Comparison of ENCODE assay signal across 13 cellular contexts in genomic region chr3:68057637-68058320, GRCh38.
A peak's percentile ranks its signal among the peaks of the same experiment; 100 is the strongest.
DNase-seq lines count a peak whose midpoint lies in the region; ATAC-seq and TF ChIP-seq lines count a peak whose summit lies in the region.
"Had no signal": no experiment of that assay in that cellular context is flagged by ENCODE, and none has a peak within 500 bp of the region (broad histone marks: within the 10 kb centered on the region; RNA-seq: fewer than 3 reads in every experiment).

No MANE protein-coding gene starts in this region.

- H3K4me3 Mint-ChIP-seq in activated CD4-positive, alpha-beta T cell treated with anti-CD3 and anti-CD28 coated beads, Interleukin-2, amount 10 ng/mL, durations not matched to agents 7 days and 5 days: peak overlapping the region; percentile 71
- peak overlapping the region; percentile 53 for H3K4me3 Mint-ChIP-seq in activated naive CD4-positive, alpha-beta T cell treated with anti-CD3 and anti-CD28 coated beads for 36 hours
- H3K4me3 Mint-ChIP-seq in endodermal cell: no peak overlapping the region

- intact Hi-C loops in activated naive CD4-positive, alpha-beta T cell treated with anti-CD3 and anti-CD28 coated beads for 36 hours (cut with micrococcal nuclease): loop anchor here (1.0 to 10.0 kb wide), 6 partner anchors 31 to 1060 kb away; partner anchors contain the start of genes KBTBD8 and SUCLG2

- H4K20me1 ChIP-seq in BLaER1 treated with 17β-estradiol and CSF1 and Interleukin-3, amounts not matched to agents 10 nM and 100 nM: no peaks in the 10 kb centered on the region

- peaks cover 5% of the 10 kb centered on the region for H3K9me3 Mint-ChIP-seq in activated CD4-positive, alpha-beta T cell treated with anti-CD3 and anti-CD28 coated beads, Interleukin-2, amount 10 ng/mL, durations not matched to agents 7 days and 5 days
- H3K9me3 Mint-ChIP-seq in activated naive CD4-positive, alpha-beta T cell treated with anti-CD3 and anti-CD28 coated beads for 36 hours: no peaks in the 10 kb centered on the region
- H3K9me3 Mint-ChIP-seq in endodermal cell: no peaks in the 10 kb centered on the region

- peaks cover 19% of the 10 kb centered on the region for H3K36me3 Mint-ChIP-seq in activated CD4-positive, alpha-beta T cell treated with anti-CD3 and anti-CD28 coated beads, Interleukin-2, amount 10 ng/mL, durations not matched to agents 7 days and 5 days (ENCODE audit: low read depth)
- H3K36me3 Mint-ChIP-seq in activated naive CD4-positive, alpha-beta T cell treated with anti-CD3 and anti-CD28 coated beads for 36 hours (ENCODE audit: low read depth): no peaks in the 10 kb centered on the region
- no peaks in the 10 kb centered on the region for H3K36me3 Mint-ChIP-seq in endodermal cell (ENCODE audit: low read depth)

- H3K4me1 ChIP-seq in BLaER1 treated with 17β-estradiol and CSF1 and Interleukin-3, amounts not matched to agents 10 nM and 100 nM: peaks cover 0 to 8% (median 5%) of the 10 kb centered on the region in 10 experiments; a peak in 8 of 20 replicates
- H3K4me1 ChIP-seq in endodermal cell (ENCODE audit: control insufficient read depth, insufficient read depth, low read length): no peaks in the 10 kb centered on the region
- H3K4me1 ChIP-seq: breast epithelium had no signal

- no peaks in the 10 kb centered on the region for H3K9me3 ChIP-seq in BLaER1 treated with 17β-estradiol and CSF1 and Interleukin-3, amounts not matched to agents 10 nM and 100 nM (replicated peaks in 1 of 11)
- H3K9me3 ChIP-seq in endodermal cell (ENCODE audit: control insufficient read depth, low read length): no peaks in the 10 kb centered on the region
- H3K9me3 ChIP-seq: breast epithelium, transverse colon had no signal

- H3K27me3 Mint-ChIP-seq in activated CD4-positive, alpha-beta T cell treated with anti-CD3 and anti-CD28 coated beads, Interleukin-2, amount 10 ng/mL, durations not matched to agents 7 days and 5 days: no peaks in the 10 kb centered on the region
- H3K27me3 Mint-ChIP-seq in activated naive CD4-positive, alpha-beta T cell treated with anti-CD3 and anti-CD28 coated beads for 36 hours (ENCODE audit: low read depth): no peaks in the 10 kb centered on the region
- no peaks in the 10 kb centered on the region for H3K27me3 Mint-ChIP-seq in endodermal cell (ENCODE audit: insufficient read depth)

- DNase-seq in activated CD4-positive, alpha-beta T cell treated with anti-CD3 and anti-CD28 coated beads, Interleukin-2, amount 10 ng/mL, durations not matched to agents 7 days and 5 days: peak; percentile 81
- DNase-seq in activated naive CD4-positive, alpha-beta T cell treated with anti-CD3 and anti-CD28 coated beads for 36 hours: peak; percentile 85
- peak; percentile 73 for DNase-seq in stimulated activated CD4-positive, alpha-beta T cell treated with anti-CD3 and anti-CD28 coated beads, Interleukin-2, amount 100 ng/mL, for 4 hours (ENCODE audit: low read depth)
- DNase-seq in NCI-H2171 treated with DMSO at 0.1 percent for 48 hours (lab: John Stamatoyannopoulos, UW) (no peak), endodermal cell (no peak), NCI-H1694 treated with DMSO at 0.1 percent for 48 hours (lab: John Stamatoyannopoulos, UW) (no peak)
- DNase-seq: GOT3, NCI-H748 treated with DMSO at 0.1 percent for 48 hours, SW 1271, transverse colon had no signal

- no peak overlapping the region for H3K27ac ChIP-seq in BLaER1 treated with 17β-estradiol and CSF1 and Interleukin-3, amounts not matched to agents 10 nM and 100 nM
- H3K27ac ChIP-seq in endodermal cell (ENCODE audit: low read depth, low read length): no peak overlapping the region
- H3K27ac ChIP-seq: breast epithelium, transverse colon had no signal

- H3K27ac Mint-ChIP-seq in activated CD4-positive, alpha-beta T cell treated with anti-CD3 and anti-CD28 coated beads, Interleukin-2, amount 10 ng/mL, durations not matched to agents 7 days and 5 days: peak overlapping the region; percentile 86
- H3K27ac Mint-ChIP-seq in activated naive CD4-positive, alpha-beta T cell treated with anti-CD3 and anti-CD28 coated beads for 36 hours: peak overlapping the region; percentile 76
- H3K27ac Mint-ChIP-seq in endodermal cell: no peak overlapping the region

- peak overlapping the region in 7 of 11 experiments; percentile 2 to 27 (median 9); a peak in 2 of 22 replicates for H3K4me2 ChIP-seq in BLaER1 treated with 17β-estradiol and CSF1 and Interleukin-3, amounts not matched to agents 10 nM and 100 nM

- no peaks in the 10 kb centered on the region for H3K36me3 ChIP-seq in BLaER1 treated with 17β-estradiol and CSF1 and Interleukin-3, amounts not matched to agents 10 nM and 100 nM
- no peaks in the 10 kb centered on the region for H3K36me3 ChIP-seq in endodermal cell (ENCODE audit: control insufficient read depth, insufficient read depth, low read length)
- H3K36me3 ChIP-seq: breast epithelium, transverse colon had no signal

- H3K9ac ChIP-seq in BLaER1 treated with 17β-estradiol and CSF1 and Interleukin-3, amounts not matched to agents 10 nM and 100 nM: no peak overlapping the region
- H3K9ac ChIP-seq in endodermal cell (ENCODE audit: extremely low read depth, low read length, poor library complexity, severe bottlenecking): no peak overlapping the region

- H3K27me3 ChIP-seq in BLaER1 treated with 17β-estradiol and CSF1 and Interleukin-3, amounts not matched to agents 10 nM and 100 nM: no peaks in the 10 kb centered on the region
- H3K27me3 ChIP-seq in endodermal cell (ENCODE audit: control insufficient read depth, insufficient read depth, low read length, poor library complexity, severe bottlenecking): no peaks in the 10 kb centered on the region
- H3K27me3 ChIP-seq: breast epithelium, transverse colon had no signal

- TF ChIP-seq CTCF in endodermal cell (conservative IDR thresholded peaks at IDR 0.05): no peak

- no peak for ATAC-seq in GM18867 (IDR thresholded peaks at IDR 0.05; ENCODE audit: unreplicated experiment)

- H3K4me3 ChIP-seq in BLaER1 treated with 17β-estradiol and CSF1 and Interleukin-3, amounts not matched to agents 10 nM and 100 nM: no peak overlapping the region
- no peak overlapping the region for H3K4me3 ChIP-seq in endodermal cell (ENCODE audit: low read length)
- H3K4me3 ChIP-seq: breast epithelium, transverse colon had no signal

- POLR2A ChIA-PET in activated CD4-positive, alpha-beta T cell treated with anti-CD3 and anti-CD28 coated beads, Interleukin-2, amount 10 ng/mL, durations not matched to agents 7 days and 5 days (lab: Charles Lee): no interaction called here

- H3K4me1 Mint-ChIP-seq in activated CD4-positive, alpha-beta T cell treated with anti-CD3 and anti-CD28 coated beads, Interleukin-2, amount 10 ng/mL, durations not matched to agents 7 days and 5 days: peaks cover 47% of the 10 kb centered on the region
- H3K4me1 Mint-ChIP-seq in activated naive CD4-positive, alpha-beta T cell treated with anti-CD3 and anti-CD28 coated beads for 36 hours (ENCODE audit: low read depth): peaks cover 67% of the 10 kb centered on the region
- H3K4me1 Mint-ChIP-seq in endodermal cell: no peaks in the 10 kb centered on the region

- 43 to 100% methylated on average over 1 to 2 of the region's 2 CpGs for WGBS in endodermal cell (ENCODE audit: insufficient coverage in 1 of 2, insufficient read length in 1 of 2), 2 experiments

- CTCF ChIA-PET in activated CD4-positive, alpha-beta T cell treated with anti-CD3 and anti-CD28 coated beads, Interleukin-2, amount 10 ng/mL, durations not matched to agents 7 days and 5 days (lab: Charles Lee): no interaction called here
- CTCF ChIA-PET in activated naive CD4-positive, alpha-beta T cell treated with anti-CD3 and anti-CD28 coated beads for 36 hours (lab: Charles Lee): interaction anchor here (0.6 kb wide), 1 partner anchor 199 kb away, joined by 3 read pairs; no protein-coding TSS in a partner anchor

Comparison
In these comparisons a context has a peak if more than half of its experiments do, and no peak if none do; other contexts are left out.
1. DNase-seq: peak in activated CD4-positive, alpha-beta T cell treated with anti-CD3 and anti-CD28 coated beads, Interleukin-2, amount 10 ng/mL, durations not matched to agents 7 days and 5 days (single experiment), activated naive CD4-positive, alpha-beta T cell treated with anti-CD3 and anti-CD28 coated beads for 36 hours (single experiment) and stimulated activated CD4-positive, alpha-beta T cell treated with anti-CD3 and anti-CD28 coated beads, Interleukin-2, amount 100 ng/mL, for 4 hours (single experiment); none in NCI-H2171 treated with DMSO at 0.1 percent for 48 hours (single experiment), endodermal cell (single experiment) and NCI-H1694 treated with DMSO at 0.1 percent for 48 hours (single experiment).